Comparison of ENCODE assay signal across 8 cellular contexts in the genomic region with DNA sequence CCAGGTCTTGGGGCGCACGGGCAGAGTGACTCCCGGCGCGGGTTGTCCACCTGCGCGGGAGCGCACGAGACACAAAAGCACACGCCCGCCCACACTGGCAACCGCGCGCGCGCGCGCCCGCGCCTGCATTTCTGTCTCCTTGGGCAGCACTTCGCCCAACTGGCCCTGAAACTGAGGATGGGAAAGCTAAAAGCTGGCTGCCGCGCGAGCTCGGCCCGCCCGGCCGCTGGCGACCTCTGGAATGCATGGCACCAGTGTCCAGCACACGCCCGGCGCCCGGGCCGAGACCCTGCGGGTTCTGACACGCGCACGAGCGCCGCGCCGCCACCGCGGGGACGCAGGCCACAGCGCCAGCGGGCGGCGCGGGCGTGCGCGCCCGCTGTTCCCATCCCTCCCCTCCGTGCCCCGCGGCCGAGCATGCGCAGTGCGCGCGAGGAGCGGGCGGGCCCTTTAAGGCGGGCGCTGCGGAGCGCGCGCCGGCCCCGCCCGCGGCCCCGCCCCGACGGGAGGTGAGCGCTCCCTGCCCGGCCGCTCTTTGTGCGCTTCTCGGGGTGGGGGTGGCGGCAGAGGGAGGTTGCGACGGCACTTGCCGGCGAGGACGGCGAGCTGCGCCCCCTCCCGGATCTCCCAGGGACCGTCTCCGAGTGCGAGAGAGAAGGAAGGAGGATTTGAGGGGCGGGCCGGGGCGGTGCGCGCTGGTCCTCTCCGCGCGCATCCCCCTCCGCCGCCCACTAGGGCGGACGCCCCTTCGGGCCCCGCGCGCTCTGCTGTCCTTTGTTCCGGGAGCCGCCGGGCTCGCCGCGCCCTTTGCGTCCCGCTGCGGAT. TPM values are rescaled to one million over a fixed set of nuclear protein-coding genes. Genes with fewer than 3 reads are reported as not detected.
A peak's percentile ranks its signal among the peaks of the same experiment; 100 is the strongest.
DNase-seq lines count a peak whose midpoint lies in the region; ATAC-seq and TF ChIP-seq lines count a peak whose summit lies in the region.

No MANE protein-coding gene starts in this region.

- peak overlapping the region; percentile 95 for H3K27ac Mint-ChIP-seq in chondrocyte (ENCODE audit: unreplicated experiment)

- peak overlapping the region; percentile 92 for H3K4me3 Mint-ChIP-seq in chondrocyte (ENCODE audit: unreplicated experiment)

- TF ChIP-seq CTCF in AG09309 (IDR thresholded peaks at IDR 0.05; ENCODE audit: control insufficient read depth, insufficient read depth, low read depth, low read length, missing control alignments), result peak; percentile 63
- TF ChIP-seq CTCF in chondrocyte (IDR thresholded peaks at IDR 0.05), result peak; percentile 89

- H3K36me3 Mint-ChIP-seq in chondrocyte (ENCODE audit: low read depth), result peaks cover 13% of the 10 kb centered on the region

- no peaks in the 10 kb centered on the region for H3K9me3 Mint-ChIP-seq in chondrocyte (ENCODE audit: low read depth)

- ATAC-seq in GM18909 (IDR thresholded peaks at IDR 0.05; ENCODE audit: poor library complexity, unreplicated experiment) (peak; percentile 71), HG03175 (IDR thresholded peaks at IDR 0.05; ENCODE audit: unreplicated experiment) (peak; percentile 60), left colon (peak; percentile 86)

- peaks cover 24% of the 10 kb centered on the region for H3K4me1 Mint-ChIP-seq in chondrocyte (ENCODE audit: low read depth)

- DNase-seq in AG09309 (ENCODE audit: low read depth) (no peak), NCI-H226 (peak; percentile 91), chondrocyte (ENCODE audit: low spot score) (peak; percentile 95), left colon (peak; percentile 87 to 89)
- DNase-seq in activated CD4-positive, alpha-beta T cell treated with anti-CD3 and anti-CD28 coated beads for 1 hour, result peak; percentile 81
- DNase-seq in stimulated activated CD4-positive, alpha-beta T cell treated with anti-CD3 and anti-CD28 coated beads, Interleukin-1b, Interleukin-23, amount 100 ng/mL, for 24 hours (ENCODE audit: low read depth in 4 of 4, low spot score in 1 of 4), result peak; percentile 49 to 81 (median 73)

- intact Hi-C loops in left colon (cut with DNase I, micrococcal nuclease), result no loop called here

- H3K4me3 ChIP-seq in AG09309 (ENCODE audit: control insufficient read depth, low read depth, low read length), result peak overlapping the region; percentile 82

- no peaks in the 10 kb centered on the region for H3K27me3 Mint-ChIP-seq in chondrocyte (ENCODE audit: low read depth)

RNA-seq across cellular contexts. Expression of a gene that starts 1.1 kb away (rescaled TPM):
- 25.5 to 55.8 TPM (median 52.7 TPM) in 3 replicates for total RNA-seq in chondrocyte
- 1 to 10 TPM in 1 of 2 donors, under 1 TPM in 1; 0.27 to 1.4 TPM for total RNA-seq in left colon

Comparison
In these comparisons a context has a peak if more than half of its experiments do, and no peak if none do; other contexts are left out.
1. RNA of a gene that starts 1.1 kb away (total RNA-seq): 25.5 to 55.8 TPM in chondrocyte; 0.27 to 1.4 TPM in left colon; every median in the first group is over 10 times any median in the second.
2. Peak in every context shown above with its lines, with median percentiles within 50 percentile points of each other: ATAC-seq.